2 cellular contexts compared by ENCODE assay signal in genomic region chr9:34426340-34427074, GRCh38.
TF ChIP-seq lines count a peak whose summit lies in the region.

No MANE protein-coding gene starts in this region.

TF ChIP-seq in GM23338, 12 proteins besides CTCF, POLR2A, EP300 and RAD21:
- no peak for TF ChIP-seq ZNF114 (CRISPR knock-in tag; IDR thresholded peaks at IDR 0.05)
- TF ChIP-seq, protein P1, sequence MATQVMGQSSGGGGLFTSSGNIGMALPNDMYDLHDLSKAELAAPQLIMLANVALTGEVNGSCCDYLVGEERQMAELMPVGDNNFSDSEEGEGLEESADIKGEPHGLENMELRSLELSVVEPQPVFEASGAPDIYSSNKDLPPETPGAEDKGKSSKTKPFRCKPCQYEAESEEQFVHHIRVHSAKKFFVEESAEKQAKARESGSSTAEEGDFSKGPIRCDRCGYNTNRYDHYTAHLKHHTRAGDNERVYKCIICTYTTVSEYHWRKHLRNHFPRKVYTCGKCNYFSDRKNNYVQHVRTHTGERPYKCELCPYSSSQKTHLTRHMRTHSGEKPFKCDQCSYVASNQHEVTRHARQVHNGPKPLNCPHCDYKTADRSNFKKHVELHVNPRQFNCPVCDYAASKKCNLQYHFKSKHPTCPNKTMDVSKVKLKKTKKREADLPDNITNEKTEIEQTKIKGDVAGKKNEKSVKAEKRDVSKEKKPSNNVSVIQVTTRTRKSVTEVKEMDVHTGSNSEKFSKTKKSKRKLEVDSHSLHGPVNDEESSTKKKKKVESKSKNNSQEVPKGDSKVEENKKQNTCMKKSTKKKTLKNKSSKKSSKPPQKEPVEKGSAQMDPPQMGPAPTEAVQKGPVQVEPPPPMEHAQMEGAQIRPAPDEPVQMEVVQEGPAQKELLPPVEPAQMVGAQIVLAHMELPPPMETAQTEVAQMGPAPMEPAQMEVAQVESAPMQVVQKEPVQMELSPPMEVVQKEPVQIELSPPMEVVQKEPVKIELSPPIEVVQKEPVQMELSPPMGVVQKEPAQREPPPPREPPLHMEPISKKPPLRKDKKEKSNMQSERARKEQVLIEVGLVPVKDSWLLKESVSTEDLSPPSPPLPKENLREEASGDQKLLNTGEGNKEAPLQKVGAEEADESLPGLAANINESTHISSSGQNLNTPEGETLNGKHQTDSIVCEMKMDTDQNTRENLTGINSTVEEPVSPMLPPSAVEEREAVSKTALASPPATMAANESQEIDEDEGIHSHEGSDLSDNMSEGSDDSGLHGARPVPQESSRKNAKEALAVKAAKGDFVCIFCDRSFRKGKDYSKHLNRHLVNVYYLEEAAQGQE (IDR thresholded peaks at IDR 0.05; ENCODE audit: unreplicated experiment): no peak
- no peak for TF ChIP-seq STAT1 (IDR thresholded peaks at IDR 0.05; ENCODE audit: unreplicated experiment)
- no peak for TF ChIP-seq POLR2AphosphoS5 (IDR thresholded peaks at IDR 0.05; ENCODE audit: low read depth)
- TF ChIP-seq NANOG (IDR thresholded peaks at IDR 0.05; ENCODE audit: borderline replicate concordance): no peak
- TF ChIP-seq ZNF331 (CRISPR knock-in tag; IDR thresholded peaks at IDR 0.05; ENCODE audit: low read depth): no peak
- TF ChIP-seq, protein P2, sequence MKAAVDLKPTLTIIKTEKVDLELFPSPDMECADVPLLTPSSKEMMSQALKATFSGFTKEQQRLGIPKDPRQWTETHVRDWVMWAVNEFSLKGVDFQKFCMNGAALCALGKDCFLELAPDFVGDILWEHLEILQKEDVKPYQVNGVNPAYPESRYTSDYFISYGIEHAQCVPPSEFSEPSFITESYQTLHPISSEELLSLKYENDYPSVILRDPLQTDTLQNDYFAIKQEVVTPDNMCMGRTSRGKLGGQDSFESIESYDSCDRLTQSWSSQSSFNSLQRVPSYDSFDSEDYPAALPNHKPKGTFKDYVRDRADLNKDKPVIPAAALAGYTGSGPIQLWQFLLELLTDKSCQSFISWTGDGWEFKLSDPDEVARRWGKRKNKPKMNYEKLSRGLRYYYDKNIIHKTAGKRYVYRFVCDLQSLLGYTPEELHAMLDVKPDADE (IDR thresholded peaks at IDR 0.05): no peak
- TF ChIP-seq EZH2 (IDR thresholded peaks at IDR 0.05; ENCODE audit: low read depth, unreplicated experiment): no peak
- no peak for TF ChIP-seq JUNB (IDR thresholded peaks at IDR 0.05; ENCODE audit: unreplicated experiment)
- no peak for TF ChIP-seq ZNF462 (CRISPR knock-in tag; IDR thresholded peaks at IDR 0.05)
- no peak for TF ChIP-seq CREB1 (CRISPR knock-in tag; IDR thresholded peaks at IDR 0.05; ENCODE audit: low read depth)
- no peak for TF ChIP-seq EZH2phosphoT487 (IDR thresholded peaks at IDR 0.05; ENCODE audit: unreplicated experiment)

TF ChIP-seq in SK-N-SH, 30 proteins besides CTCF, POLR2A, EP300 and RAD21:
- no peak for TF ChIP-seq EZH2phosphoT487 (IDR thresholded peaks at IDR 0.05; ENCODE audit: borderline replicate concordance, low read depth)
- no peak for TF ChIP-seq MEF2A (IDR thresholded peaks at IDR 0.05; ENCODE audit: borderline replicate concordance, low read depth)
- TF ChIP-seq CHD2 (IDR thresholded peaks at IDR 0.05; ENCODE audit: low read length, partially characterized antibody): peak; percentile 87
- peak; percentile 43; the same call in 1 of the 2 replicates for TF ChIP-seq POLR2AphosphoS5 (IDR thresholded peaks at IDR 0.05; ENCODE audit: low read depth, low read length)
- TF ChIP-seq, protein P3, sequence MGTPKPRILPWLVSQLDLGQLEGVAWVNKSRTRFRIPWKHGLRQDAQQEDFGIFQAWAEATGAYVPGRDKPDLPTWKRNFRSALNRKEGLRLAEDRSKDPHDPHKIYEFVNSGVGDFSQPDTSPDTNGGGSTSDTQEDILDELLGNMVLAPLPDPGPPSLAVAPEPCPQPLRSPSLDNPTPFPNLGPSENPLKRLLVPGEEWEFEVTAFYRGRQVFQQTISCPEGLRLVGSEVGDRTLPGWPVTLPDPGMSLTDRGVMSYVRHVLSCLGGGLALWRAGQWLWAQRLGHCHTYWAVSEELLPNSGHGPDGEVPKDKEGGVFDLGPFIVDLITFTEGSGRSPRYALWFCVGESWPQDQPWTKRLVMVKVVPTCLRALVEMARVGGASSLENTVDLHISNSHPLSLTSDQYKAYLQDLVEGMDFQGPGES (IDR thresholded peaks at IDR 0.05; ENCODE audit: low read depth, low read length): no peak
- peak; percentile 99 for TF ChIP-seq RCOR1 (IDR thresholded peaks at IDR 0.05; ENCODE audit: low read length)
- no peak for TF ChIP-seq GABPA (IDR thresholded peaks at IDR 0.05; ENCODE audit: low read depth)
- TF ChIP-seq NRF1 (IDR thresholded peaks at IDR 0.05; ENCODE audit: low read depth, low read length): no peak
- TF ChIP-seq, protein P1 (IDR thresholded peaks at IDR 0.05; ENCODE audit: low read depth, low read length): no peak
- no peak for TF ChIP-seq SMC3 (IDR thresholded peaks at IDR 0.05; ENCODE audit: low read depth, low read length)
- peak; percentile 82 for TF ChIP-seq MXI1 (IDR thresholded peaks at IDR 0.05; ENCODE audit: low read depth, low read length)
- TF ChIP-seq TAF1 (IDR thresholded peaks at IDR 0.05; ENCODE audit: borderline replicate concordance, low read depth, low read length): no peak
- no peak for TF ChIP-seq RXRA (IDR thresholded peaks at IDR 0.05; ENCODE audit: borderline replicate concordance, low read depth)
- TF ChIP-seq FOXJ3 (CRISPR knock-in tag; IDR thresholded peaks at IDR 0.05): peak; percentile 98
- TF ChIP-seq JUND (IDR thresholded peaks at IDR 0.05): no peak
- 0 out of 2 replicates have a peak, but pooled peaks have one; percentile 5 for TF ChIP-seq PBX3 (IDR thresholded peaks at IDR 0.05)
- TF ChIP-seq USF1 (IDR thresholded peaks at IDR 0.05; ENCODE audit: borderline replicate concordance, low read depth): no peak
- TF ChIP-seq ELF1 (IDR thresholded peaks at IDR 0.05): no peak
- no peak for TF ChIP-seq SIN3A (IDR thresholded peaks at IDR 0.05; ENCODE audit: borderline replicate concordance, low read depth, low read length)
- TF ChIP-seq TCF12 (IDR thresholded peaks at IDR 0.05): peak; percentile 73
- TF ChIP-seq, protein P4, sequence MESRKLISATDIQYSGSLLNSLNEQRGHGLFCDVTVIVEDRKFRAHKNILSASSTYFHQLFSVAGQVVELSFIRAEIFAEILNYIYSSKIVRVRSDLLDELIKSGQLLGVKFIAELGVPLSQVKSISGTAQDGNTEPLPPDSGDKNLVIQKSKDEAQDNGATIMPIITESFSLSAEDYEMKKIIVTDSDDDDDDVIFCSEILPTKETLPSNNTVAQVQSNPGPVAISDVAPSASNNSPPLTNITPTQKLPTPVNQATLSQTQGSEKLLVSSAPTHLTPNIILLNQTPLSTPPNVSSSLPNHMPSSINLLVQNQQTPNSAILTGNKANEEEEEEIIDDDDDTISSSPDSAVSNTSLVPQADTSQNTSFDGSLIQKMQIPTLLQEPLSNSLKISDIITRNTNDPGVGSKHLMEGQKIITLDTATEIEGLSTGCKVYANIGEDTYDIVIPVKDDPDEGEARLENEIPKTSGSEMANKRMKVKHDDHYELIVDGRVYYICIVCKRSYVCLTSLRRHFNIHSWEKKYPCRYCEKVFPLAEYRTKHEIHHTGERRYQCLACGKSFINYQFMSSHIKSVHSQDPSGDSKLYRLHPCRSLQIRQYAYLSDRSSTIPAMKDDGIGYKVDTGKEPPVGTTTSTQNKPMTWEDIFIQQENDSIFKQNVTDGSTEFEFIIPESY (IDR thresholded peaks at IDR 0.05; ENCODE audit: borderline replicate concordance, low read depth): no peak
- TF ChIP-seq GATA2 (CRISPR knock-in tag; IDR thresholded peaks at IDR 0.05): peak; percentile 100
- no peak for TF ChIP-seq FOSL2 (IDR thresholded peaks at IDR 0.05; ENCODE audit: borderline replicate concordance, low read depth)
- 0 out of 2 replicates have a peak, but pooled peaks have one; percentile 35 for TF ChIP-seq RFX5 (IDR thresholded peaks at IDR 0.05; ENCODE audit: low read length)
- no peak for TF ChIP-seq MAX (IDR thresholded peaks at IDR 0.05; ENCODE audit: low read depth)
- TF ChIP-seq FOXM1 (IDR thresholded peaks at IDR 0.05; ENCODE audit: low read depth): no peak
- no peak for TF ChIP-seq YY1 (IDR thresholded peaks at IDR 0.05; ENCODE audit: low read depth)
- TF ChIP-seq NFIC (IDR thresholded peaks at IDR 0.05; ENCODE audit: borderline replicate concordance): no peak
- TF ChIP-seq TEAD4 (IDR thresholded peaks at IDR 0.05; ENCODE audit: borderline replicate concordance, insufficient read depth): peak; percentile 42; the same call in 1 of the 2 replicates
- TF ChIP-seq USF2 (IDR thresholded peaks at IDR 0.05; ENCODE audit: borderline replicate concordance, low read depth, low read length): no peak
